23 cellular contexts compared by ENCODE assay signal in the genomic region with DNA sequence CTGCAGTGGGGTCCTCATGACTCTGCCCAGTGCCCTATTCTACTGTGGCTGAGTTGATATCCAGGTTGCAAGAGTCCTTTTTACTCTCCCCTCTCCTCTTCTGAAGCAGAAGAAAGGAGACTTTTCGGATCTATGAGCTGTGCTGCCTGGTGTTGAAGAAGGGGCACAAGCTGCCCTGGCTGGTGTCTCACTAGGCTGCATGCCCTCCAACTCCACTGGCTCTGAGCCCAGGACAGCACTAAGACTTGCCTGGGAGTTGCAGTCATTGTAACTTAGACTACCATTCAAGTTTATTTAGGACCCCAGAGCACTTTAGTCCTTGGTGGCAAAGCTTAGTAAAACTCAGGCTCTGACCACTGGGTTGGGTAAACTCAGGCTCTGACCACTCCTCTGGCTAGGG.
"Had no signal": no experiment of that assay in that cellular context is flagged by ENCODE, and none has a peak within 500 bp of the region (broad histone marks: within the 10 kb centered on the region; RNA-seq: fewer than 3 reads in every experiment).

No MANE protein-coding gene starts in this region.

- H3K4me1 ChIP-seq: body of pancreas, lower lobe of right lung had no signal

- H3K4me3 ChIP-seq: body of pancreas, esophagus muscularis mucosa, hepatocyte, lower lobe of right lung, skin epidermis, thoracic aorta had no signal

- H3K79me2 ChIP-seq: hepatocyte had no signal

- H3K27me3 ChIP-seq: body of pancreas, foreskin keratinocyte, hepatocyte had no signal

- H3K27ac Mint-ChIP-seq: activated B cell treated with CpG ODN at 0.5 μM for 24 hours; activated CD8-positive, alpha-beta memory T cell treated with anti-CD3 and anti-CD28 coated beads, Interleukin-2, amount 10 ng/mL, durations not matched to agents 7 days and 5 days; activated CD8-positive, alpha-beta T cell treated with anti-CD3 and anti-CD28 coated beads, Interleukin-2, amount 10 ng/mL, durations not matched to agents 7 days and 5 days; activated naive CD4-positive, alpha-beta T cell treated with anti-CD3 and anti-CD28 coated beads, Interleukin-2, amount 50 U/mL, for 72 hours; activated T-helper 2 cell treated with anti-CD3 and anti-CD28 coated beads, Interferon-gamma antibody, Interleukin-2, Interleukin-4, amounts not matched to agents 10 μg/mL and 5 μg/mL and 100 μg/mL, durations not matched to agents 14 hours and 24 hours and 36 hours; nephron; stimulated activated naive B cell treated with anti-CD40 and anti-IgM and Interleukin-4, amounts not matched to agents 10 μg/mL and 1 μg/mL and 100 μg/mL, for 72 hours; T-helper 2 cell treated with Interferon-gamma antibody and Interleukin-4, amounts not matched to agents 5 μg/mL and 100 μg/mL, for 36 hours had no signal

- H3K36me3 Mint-ChIP-seq: activated CD8-positive, alpha-beta memory T cell treated with anti-CD3 and anti-CD28 coated beads, Interleukin-2, amount 10 ng/mL, durations not matched to agents 7 days and 5 days; stimulated activated naive B cell treated with anti-CD40 and anti-IgM and Interleukin-4, amounts not matched to agents 10 μg/mL and 1 μg/mL and 100 μg/mL, for 72 hours had no signal

- H3K27ac ChIP-seq: body of pancreas, esophagus muscularis mucosa, foreskin keratinocyte, hepatocyte, lower lobe of right lung, skin epidermis, thoracic aorta had no signal

- H3K4me2 ChIP-seq: hepatocyte had no signal

- DNase-seq: activated B cell treated with CpG ODN at 0.5 μM for 24 hours; activated CD8-positive, alpha-beta memory T cell treated with anti-CD3 and anti-CD28 coated beads, Interleukin-2, amount 10 ng/mL, durations not matched to agents 7 days and 5 days; activated CD8-positive, alpha-beta T cell treated with anti-CD3 and anti-CD28 coated beads, Interleukin-2, amount 10 ng/mL, durations not matched to agents 7 days and 5 days; activated T-cell treated with anti-CD3 and anti-CD28 coated beads, Interleukin-2, amount 50 U/mL, for 48 hours; body of pancreas; dermis blood vessel endothelial cell; effector CD4-positive, alpha-beta T cell; foreskin keratinocyte; left colon; lower lobe of right lung; stimulated activated CD4-positive, alpha-beta T cell treated with anti-CD3 and anti-CD28 coated beads, Interleukin-4, amount 100 ng/mL, for 24 hours; stimulated activated naive B cell treated with anti-CD40 and anti-IgM and Interleukin-4, amounts not matched to agents 10 μg/mL and 1 μg/mL and 100 μg/mL, for 72 hours; T-helper 1 cell; trophoblast cell had no signal

- H3K9me3 ChIP-seq: body of pancreas, esophagus muscularis mucosa, lower lobe of right lung, thoracic aorta had no signal

- H3K9me3 Mint-ChIP-seq: activated B cell treated with CpG ODN at 0.5 μM for 24 hours; activated naive CD4-positive, alpha-beta T cell treated with anti-CD3 and anti-CD28 coated beads, Interleukin-2, amount 50 U/mL, for 72 hours; activated T-helper 2 cell treated with anti-CD3 and anti-CD28 coated beads, Interferon-gamma antibody, Interleukin-2, Interleukin-4, amounts not matched to agents 10 μg/mL and 5 μg/mL and 100 μg/mL, durations not matched to agents 14 hours and 24 hours and 36 hours; nephron; T-helper 2 cell treated with Interferon-gamma antibody and Interleukin-4, amounts not matched to agents 5 μg/mL and 100 μg/mL, for 36 hours had no signal

- H3K4me1 Mint-ChIP-seq: activated B cell treated with CpG ODN at 0.5 μM for 24 hours; activated CD8-positive, alpha-beta memory T cell treated with anti-CD3 and anti-CD28 coated beads, Interleukin-2, amount 10 ng/mL, durations not matched to agents 7 days and 5 days; stimulated activated naive B cell treated with anti-CD40 and anti-IgM and Interleukin-4, amounts not matched to agents 10 μg/mL and 1 μg/mL and 100 μg/mL, for 72 hours had no signal

- H3K36me3 ChIP-seq: esophagus muscularis mucosa, lower lobe of right lung, thoracic aorta had no signal

- H3K4me3 Mint-ChIP-seq: activated B cell treated with CpG ODN at 0.5 μM for 24 hours; activated CD8-positive, alpha-beta memory T cell treated with anti-CD3 and anti-CD28 coated beads, Interleukin-2, amount 10 ng/mL, durations not matched to agents 7 days and 5 days; activated CD8-positive, alpha-beta T cell treated with anti-CD3 and anti-CD28 coated beads, Interleukin-2, amount 10 ng/mL, durations not matched to agents 7 days and 5 days; nephron; stimulated activated naive B cell treated with anti-CD40 and anti-IgM and Interleukin-4, amounts not matched to agents 10 μg/mL and 1 μg/mL and 100 μg/mL, for 72 hours; T-helper 2 cell treated with Interferon-gamma antibody and Interleukin-4, amounts not matched to agents 5 μg/mL and 100 μg/mL, for 36 hours had no signal

- ATAC-seq: activated CD8-positive, alpha-beta memory T cell treated with anti-CD3 and anti-CD28 coated beads, Interleukin-2, amount 10 ng/mL, durations not matched to agents 7 days and 5 days; activated CD8-positive, alpha-beta T cell treated with anti-CD3 and anti-CD28 coated beads, Interleukin-2, amount 10 ng/mL, durations not matched to agents 7 days and 5 days; activated naive CD4-positive, alpha-beta T cell treated with anti-CD3 and anti-CD28 coated beads, Interleukin-2, amount 50 U/mL, for 72 hours; body of pancreas; foreskin keratinocyte; left colon; lower lobe of right lung; sciatic nerve had no signal

- H2AFZ ChIP-seq: hepatocyte had no signal
